ENCODE assay signal across 1 cellular context in the genomic region with DNA sequence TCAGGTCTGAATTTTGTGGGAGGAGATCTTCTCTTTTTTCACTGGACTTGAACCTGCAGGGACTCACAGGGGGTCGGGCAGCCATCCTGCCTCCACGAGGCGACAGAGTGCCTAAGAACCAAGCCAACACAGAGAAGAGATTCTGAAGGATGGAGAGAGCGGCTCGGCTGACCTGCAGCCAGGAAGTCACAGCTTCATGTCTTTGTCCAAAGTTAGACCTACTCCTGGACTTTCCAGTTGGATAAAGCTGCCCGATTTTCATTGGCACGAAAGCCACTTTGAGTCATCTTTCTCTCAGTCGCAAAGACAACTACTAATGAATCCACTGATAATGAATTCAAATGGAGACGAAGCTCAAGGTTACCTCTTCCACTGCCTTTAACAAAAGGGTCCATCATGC.
TF ChIP-seq lines count a peak whose summit lies in the region.

No MANE protein-coding gene starts in this region.

TF ChIP-seq in GM12878, 131 proteins besides CTCF, POLR2A, EP300 and RAD21 (continued from another document):
- TF ChIP-seq NKRF (conservative IDR thresholded peaks at IDR 0.05), result no peak
- TF ChIP-seq CHD4 (IDR thresholded peaks at IDR 0.05), result no peak
